10 cellular contexts compared by ENCODE assay signal in the genomic region with DNA sequence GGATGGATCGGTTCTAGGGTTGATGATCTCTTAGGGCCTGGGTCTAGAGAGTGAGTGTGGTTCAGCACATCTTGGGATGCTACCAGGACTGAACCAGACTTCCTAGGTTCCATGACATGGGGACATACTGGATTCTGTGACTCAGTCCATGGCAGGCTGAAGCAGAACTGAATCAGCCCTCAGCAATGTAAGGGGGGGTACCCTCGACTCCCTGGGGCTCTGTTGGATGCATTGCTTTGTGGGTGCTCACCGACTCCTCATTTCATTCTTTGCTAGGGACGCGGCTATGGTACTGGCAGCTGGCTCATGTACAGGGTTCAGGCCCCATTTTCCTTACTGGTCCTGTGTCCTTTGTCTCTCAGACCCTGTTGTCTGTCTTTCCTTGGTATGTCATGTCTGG. TPM values are rescaled to one million over a fixed set of nuclear protein-coding genes. Genes with fewer than 3 reads are reported as not detected.
DNase-seq lines count a peak whose midpoint lies in the region; ATAC-seq, FAIRE-seq and TF ChIP-seq lines count a peak whose summit lies in the region.
"Had no signal": no experiment of that assay in that cellular context is flagged by ENCODE, and none has a peak within 500 bp of the region (broad histone marks: within the 10 kb centered on the region; RNA-seq: fewer than 3 reads in every experiment).

No MANE protein-coding gene starts in this region.

- H3K4me1 ChIP-seq in A549 (peaks cover 8% of the 10 kb centered on the region; the same call in 2 of the 3 replicates), iPS-15b (ENCODE audit: control insufficient read depth, insufficient read depth, low read length) (peaks cover 19% of the 10 kb centered on the region)

- peaks cover 63% of the 10 kb centered on the region for H3K27me3 ChIP-seq in iPS-15b (ENCODE audit: control insufficient read depth, insufficient read depth, low read length)

- intact Hi-C loops in activated CD8-positive, alpha-beta T cell treated with anti-CD3 and anti-CD28 coated beads for 36 hours (cut with micrococcal nuclease) = no loop called here

- no peak for TF ChIP-seq EP300 in A549 (IDR thresholded peaks at IDR 0.05)

- H3K9ac ChIP-seq in iPS-15b (ENCODE audit: low read depth, low read length) = no peak overlapping the region

- peaks cover 2% of the 10 kb centered on the region for H3K36me3 ChIP-seq in iPS-15b (ENCODE audit: control insufficient read depth, insufficient read depth, low read length)

- TF ChIP-seq RAD21 in A549 (conservative IDR thresholded peaks at IDR 0.05 in 1 of 2, IDR thresholded peaks at IDR 0.05 in 1 of 2) = no peak

- ATAC-seq in A549 (no peak), HG03097 (IDR thresholded peaks at IDR 0.05; ENCODE audit: low FRiP score, unreplicated experiment) (no peak)
- ATAC-seq in activated CD8-positive, alpha-beta T cell treated with anti-CD3 and anti-CD28 coated beads for 36 hours = no peak

- H3K4me3 ChIP-seq in A549 (0 out of 3 replicates have a peak overlapping the region, but pooled peaks have one; percentile 93), iPS-15b (ENCODE audit: low read depth, low read length) (peak overlapping the region; percentile 86)

- no peak for FAIRE-seq in A549 (lab: Jason Lieb, UNC)

- peaks cover 3% of the 10 kb centered on the region for H3K27me3 Mint-ChIP-seq in activated CD8-positive, alpha-beta T cell treated with anti-CD3 and anti-CD28 coated beads for 36 hours

- H3K4me2 ChIP-seq in A549 = peak overlapping the region; percentile 83

- H3K27ac Mint-ChIP-seq in activated CD8-positive, alpha-beta T cell treated with anti-CD3 and anti-CD28 coated beads for 36 hours = peak overlapping the region; percentile 81

- H3K9me3 ChIP-seq in A549 (peaks cover 3% of the 10 kb centered on the region; the same call in 1 of the 3 replicates), iPS-15b (ENCODE audit: control insufficient read depth, insufficient read depth, low read length) (no peaks in the 10 kb centered on the region)

- peaks cover 10% of the 10 kb centered on the region for H3K36me3 Mint-ChIP-seq in activated CD8-positive, alpha-beta T cell treated with anti-CD3 and anti-CD28 coated beads for 36 hours (ENCODE audit: low read depth)

- peak overlapping the region; percentile 94 to 95; a peak in 5 of 6 replicates for H3K27ac ChIP-seq in A549

- POLR2A ChIA-PET in A549 (lab: Yijun Ruan, JAX) = no interaction called here
- POLR2A ChIA-PET in activated CD8-positive, alpha-beta T cell treated with anti-CD3 and anti-CD28 coated beads for 36 hours (lab: Charles Lee) = no interaction called here

- CTCF ChIA-PET in A549 (lab: Yijun Ruan, JAX) = interaction anchor here (0.8 to 4.5 kb wide), 3 partner anchors 21 to 278 kb away, joined by 3 to 38 read pairs (median 4); no protein-coding TSS in a partner anchor
- CTCF ChIA-PET in activated CD8-positive, alpha-beta T cell treated with anti-CD3 and anti-CD28 coated beads for 36 hours (lab: Charles Lee) = interaction anchor here (0.9 to 5.9 kb wide), 5 partner anchors 19 to 376 kb away, joined by 3 to 38 read pairs (median 5); no protein-coding TSS in a partner anchor

- TF ChIP-seq CTCF in A549 (IDR thresholded peaks at IDR 0.05) = no peak
- TF ChIP-seq CTCF in activated CD8-positive, alpha-beta T cell treated with anti-CD3 and anti-CD28 coated beads for 36 hours (IDR thresholded peaks at IDR 0.05) = no peak

- 86% methylated on average over 4 of the region's 5 CpGs for WGBS in A549 (ENCODE audit: missing lambda C conversion rate)

- peak overlapping the region; percentile 82 for H3K4me3 Mint-ChIP-seq in activated CD8-positive, alpha-beta T cell treated with anti-CD3 and anti-CD28 coated beads for 36 hours

- no peaks in the 10 kb centered on the region for H3K9me3 Mint-ChIP-seq in activated CD8-positive, alpha-beta T cell treated with anti-CD3 and anti-CD28 coated beads for 36 hours

- DNase-seq in A549 (ENCODE audit: low read depth in 1 of 2, low spot score in 1 of 2) (no peak), GM04504 (ENCODE audit: low read depth) (peak; percentile 63), AML-193 (lab: John Stamatoyannopoulos, UW) (no peak), NCI-H2029 treated with DMSO at 0.1 percent for 48 hours (lab: John Stamatoyannopoulos, UW) (no peak)
- DNase-seq in activated CD8-positive, alpha-beta T cell treated with anti-CD3 and anti-CD28 coated beads for 36 hours = no peak
- DNase-seq in central memory CD4-positive, alpha-beta T cell = no peak
- DNase-seq: foreskin melanocyte, posterior cingulate gyrus had no signal

- H3K4me1 Mint-ChIP-seq in activated CD8-positive, alpha-beta T cell treated with anti-CD3 and anti-CD28 coated beads for 36 hours (ENCODE audit: low read depth) = peaks cover 27% of the 10 kb centered on the region

- no peak for TF ChIP-seq POLR2A in A549 (IDR thresholded peaks at IDR 0.05; ENCODE audit: low read length)

TF ChIP-seq in A549, 52 proteins besides CTCF, POLR2A, EP300 and RAD21:
- TF ChIP-seq CHD2 (IDR thresholded peaks at IDR 0.05; ENCODE audit: low read length, partially characterized antibody) (no peak), FOXS1 (CRISPR knock-in tag; IDR thresholded peaks at IDR 0.05) (no peak), KDM5A (IDR thresholded peaks at IDR 0.05) (no peak), BHLHE40 (IDR thresholded peaks at IDR 0.05; ENCODE audit: low read depth, low read length) (no peak), KDM1A (IDR thresholded peaks at IDR 0.05; ENCODE audit: low read depth) (no peak), FOSL2 (IDR thresholded peaks at IDR 0.05) (no peak), FOSL2 (CRISPR knock-in tag; IDR thresholded peaks at IDR 0.05) (no peak), EHMT2 (IDR thresholded peaks at IDR 0.05; ENCODE audit: low read depth) (no peak), ESRRA (IDR thresholded peaks at IDR 0.05; ENCODE audit: borderline replicate concordance, low read length) (no peak)
- TF ChIP-seq, protein P1, sequence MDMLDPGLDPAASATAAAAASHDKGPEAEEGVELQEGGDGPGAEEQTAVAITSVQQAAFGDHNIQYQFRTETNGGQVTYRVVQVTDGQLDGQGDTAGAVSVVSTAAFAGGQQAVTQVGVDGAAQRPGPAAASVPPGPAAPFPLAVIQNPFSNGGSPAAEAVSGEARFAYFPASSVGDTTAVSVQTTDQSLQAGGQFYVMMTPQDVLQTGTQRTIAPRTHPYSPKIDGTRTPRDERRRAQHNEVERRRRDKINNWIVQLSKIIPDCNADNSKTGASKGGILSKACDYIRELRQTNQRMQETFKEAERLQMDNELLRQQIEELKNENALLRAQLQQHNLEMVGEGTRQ (IDR thresholded peaks at IDR 0.05) = no peak

RNA-seq across cellular contexts. Expression of a gene that starts 0.7 kb away (rescaled TPM):
- polyA plus RNA-seq in A549 (2011; rRNA removed) (108 and 113 TPM in 2 replicates), A549 (2017; fragmentation: RNase III; extraction: RNeasy Plus Mini Kit Qiagen cat#74134 plus additional on column Dnase treatment) (38.4 to 55.5 TPM (median 48.9 TPM) in 3 replicates)
- polyA plus RNA-seq in A549 (2012; cell fraction: cytosol; rRNA removed) = 39.1 and 47.4 TPM in 2 replicates
- polyA plus RNA-seq in A549 (2012; cell fraction: nucleus; rRNA removed) = 93.2 and 96.9 TPM in 2 replicates
- 139 and 141 TPM in 2 replicates for polyA minus RNA-seq in A549 (2011; rRNA and poly(A)+ RNA removed)
- 10 to 100 TPM; 15.4 to 16.2 TPM for total RNA-seq in activated CD8-positive, alpha-beta T cell treated with anti-CD3 and anti-CD28 coated beads for 36 hours
